ENCODE assay signal across 8 cellular contexts in genomic region chr7:103148994-103149807, GRCh38. TPM values are rescaled to one million over a fixed set of nuclear protein-coding genes. Genes with fewer than 3 reads are reported as not detected.
DNase-seq lines count a peak whose midpoint lies in the region; ATAC-seq, FAIRE-seq and TF ChIP-seq lines count a peak whose summit lies in the region.

NAPEPLD (minus strand) TSS chr7:103149099; CDS start chr7:103128776, 20,323 bp downstream.

- no peak for FAIRE-seq in astrocyte (lab: Jason Lieb, UNC)

- peaks cover 17% of the 10 kb centered on the region for H3K4me1 ChIP-seq in astrocyte (ENCODE audit: insufficient read depth, low read length)
- peaks cover 15% of the 10 kb centered on the region for H3K4me1 ChIP-seq in hepatocyte (ENCODE audit: insufficient read depth)

- H3K4me3 ChIP-seq in astrocyte (ENCODE audit: insufficient read depth, low read depth, low read length) (peak within 1 kb of the TSS; percentile 86), hepatocyte (peak within 1 kb of the TSS; percentile 58)

- peak within 1 kb of the TSS; percentile 96 for H3K4me3 Mint-ChIP-seq in T-helper 2 cell treated with Interferon-gamma antibody and Interleukin-4, amounts not matched to agents 5 μg/mL and 100 μg/mL, for 36 hours
- peak within 1 kb of the TSS; percentile 94 for H3K4me3 Mint-ChIP-seq in astrocyte (ENCODE audit: unreplicated experiment)

- peaks cover 5% of the 10 kb centered on the region for H3K36me3 Mint-ChIP-seq in T-helper 2 cell treated with Interferon-gamma antibody and Interleukin-4, amounts not matched to agents 5 μg/mL and 100 μg/mL, for 36 hours (ENCODE audit: low read depth)
- no peaks in the 10 kb centered on the region for H3K36me3 Mint-ChIP-seq in astrocyte (ENCODE audit: low read depth, unreplicated experiment)

- peak within 1 kb of the TSS; percentile 96 for H3K27ac Mint-ChIP-seq in T-helper 2 cell treated with Interferon-gamma antibody and Interleukin-4, amounts not matched to agents 5 μg/mL and 100 μg/mL, for 36 hours
- peak within 1 kb of the TSS; percentile 97 for H3K27ac Mint-ChIP-seq in astrocyte (ENCODE audit: unreplicated experiment)

- WGBS in hepatocyte (ENCODE audit: low lambda C conversion rate, missing lambda C conversion rate): 2% methylated on average over 72 of the region's 82 CpGs

- H3K36me3 ChIP-seq in astrocyte (ENCODE audit: insufficient read depth, low read length) (no peaks in the 10 kb centered on the region), hepatocyte (replicated peaks; ENCODE audit: insufficient read depth, low read depth) (no peaks in the 10 kb centered on the region)

- DNase-seq in NCI-H1694 treated with DMSO at 0.1 percent for 48 hours (lab: John Stamatoyannopoulos, UW): peak; percentile 80
- peak; percentile 76 for DNase-seq in T-helper 2 cell treated with Interferon-gamma antibody and Interleukin-4, amounts not matched to agents 5 μg/mL and 100 μg/mL, for 36 hours (ENCODE audit: low spot score)
- DNase-seq in astrocyte (ENCODE audit: low read depth): peak; percentile 82
- DNase-seq in hepatocyte (ENCODE audit: low spot score): peak; percentile 91
- DNase-seq in retina: peak; percentile 100
- no peak for DNase-seq in AML-193 (lab: John Stamatoyannopoulos, UW)

- ATAC-seq in GM18505 (IDR thresholded peaks at IDR 0.05; ENCODE audit: unreplicated experiment): peak; percentile 80
- peak; percentile 86 for ATAC-seq in HG02885 (IDR thresholded peaks at IDR 0.05; ENCODE audit: poor library complexity, unreplicated experiment)

- H3K79me2 ChIP-seq in astrocyte (ENCODE audit: insufficient read depth, low read length): peaks cover 38% of the 10 kb centered on the region
- H3K79me2 ChIP-seq in hepatocyte: peaks cover 41% of the 10 kb centered on the region

- H3K9me3 ChIP-seq in astrocyte (ENCODE audit: insufficient read depth, low read depth, low read length) (no peaks in the 10 kb centered on the region), hepatocyte (ENCODE audit: low read depth) (no peaks in the 10 kb centered on the region)

- peak within 1 kb of the TSS; percentile 92 for H3K4me2 ChIP-seq in astrocyte (ENCODE audit: low read length)
- H3K4me2 ChIP-seq in hepatocyte: peak within 1 kb of the TSS; percentile 77

- peaks cover 7% of the 10 kb centered on the region for H3K9me3 Mint-ChIP-seq in T-helper 2 cell treated with Interferon-gamma antibody and Interleukin-4, amounts not matched to agents 5 μg/mL and 100 μg/mL, for 36 hours
- H3K9me3 Mint-ChIP-seq in astrocyte (ENCODE audit: unreplicated experiment): no peaks in the 10 kb centered on the region

- H3K27me3 ChIP-seq in astrocyte (ENCODE audit: insufficient read depth, low read length) (no peaks in the 10 kb centered on the region), hepatocyte (no peaks in the 10 kb centered on the region)

- H3K9me2 ChIP-seq in hepatocyte (replicated peaks; ENCODE audit: insufficient read depth): no peaks in the 10 kb centered on the region

- peak; percentile 81 for TF ChIP-seq POLR2A in GM18505 (IDR thresholded peaks at IDR 0.05; ENCODE audit: borderline replicate concordance, extremely low read depth, insufficient read depth, insufficient read length)

- H3K4me1 Mint-ChIP-seq in T-helper 2 cell treated with Interferon-gamma antibody and Interleukin-4, amounts not matched to agents 5 μg/mL and 100 μg/mL, for 36 hours (ENCODE audit: low read depth): peaks cover 33% of the 10 kb centered on the region
- peaks cover 8% of the 10 kb centered on the region for H3K4me1 Mint-ChIP-seq in astrocyte (ENCODE audit: low read depth, unreplicated experiment)

- no peak for TF ChIP-seq CTCF in astrocyte (IDR thresholded peaks at IDR 0.05; ENCODE audit: insufficient read depth, low read depth, low read length)
- no peak for TF ChIP-seq CTCF in hepatocyte (IDR thresholded peaks at IDR 0.05; ENCODE audit: poor library complexity)

- H3K27ac ChIP-seq in astrocyte (ENCODE audit: low read depth, low read length) (peak within 1 kb of the TSS; percentile 91), hepatocyte (peak within 1 kb of the TSS; percentile 99)

- H4K20me1 ChIP-seq in astrocyte (ENCODE audit: insufficient read depth, low read length) (no peaks in the 10 kb centered on the region), hepatocyte (ENCODE audit: insufficient read depth, poor library complexity, severe bottlenecking) (no peaks in the 10 kb centered on the region)

- no peaks in the 10 kb centered on the region for H3K27me3 Mint-ChIP-seq in T-helper 2 cell treated with Interferon-gamma antibody and Interleukin-4, amounts not matched to agents 5 μg/mL and 100 μg/mL, for 36 hours (ENCODE audit: low read depth)
- no peaks in the 10 kb centered on the region for H3K27me3 Mint-ChIP-seq in astrocyte (ENCODE audit: low read depth, unreplicated experiment)

- H2AFZ ChIP-seq in astrocyte (ENCODE audit: low read depth, low read length) (peak within 1 kb of the TSS; percentile 95), hepatocyte (peak within 1 kb of the TSS; percentile 92)

- H3K9ac ChIP-seq in astrocyte (ENCODE audit: low read length): peak within 1 kb of the TSS; percentile 87

RNA-seq across cellular contexts. Expression of gene NAPEPLD, which starts in this region (rescaled TPM):
- total RNA-seq in astrocyte (7.6 and 8.7 TPM in 2 replicates), hepatocyte (11.0 and 17.3 TPM in 2 replicates)
- polyA plus RNA-seq in hepatocyte: 12.0 and 12.9 TPM in 2 replicates

Comparison
In these comparisons a context has a peak if more than half of its experiments do, and no peak if none do; other contexts are left out.
1. DNase-seq: peak in NCI-H1694 treated with DMSO at 0.1 percent for 48 hours (single experiment), T-helper 2 cell treated with Interferon-gamma antibody and Interleukin-4, amounts not matched to agents 5 μg/mL and 100 μg/mL, for 36 hours (single experiment), astrocyte (single experiment), hepatocyte (single experiment) and retina (single experiment); none in AML-193 (0 of 2).